Comparison of ENCODE assay signal across 1 cellular context in genomic region chr12:116247377-116247776, GRCh38.
TF ChIP-seq lines count a peak whose summit lies in the region.

No MANE protein-coding gene starts in this region.

TF ChIP-seq in K562, 482 proteins besides CTCF, POLR2A, EP300 and RAD21 (continued from another document):
- no peak for TF ChIP-seq CEBPZ (IDR thresholded peaks at IDR 0.05; ENCODE audit: borderline replicate concordance, low read depth, low read length)
- TF ChIP-seq SMAD3 (CRISPR knock-in tag; conservative IDR thresholded peaks at IDR 0.05) = no peak
- no peak for TF ChIP-seq PURB (CRISPR knock-in tag; IDR thresholded peaks at IDR 0.05; ENCODE audit: low read depth)
- no peak for TF ChIP-seq MAFK (IDR thresholded peaks at IDR 0.05; ENCODE audit: low read length)
- TF ChIP-seq ETV1 (tag; conservative IDR thresholded peaks at IDR 0.05; ENCODE audit: low read depth) = no peak
- TF ChIP-seq SIN3B (IDR thresholded peaks at IDR 0.05; ENCODE audit: low read depth) = no peak
- TF ChIP-seq BHLHE40 (IDR thresholded peaks at IDR 0.05; ENCODE audit: low read length) = no peak
- TF ChIP-seq ILK (tag; IDR thresholded peaks at IDR 0.05; ENCODE audit: borderline replicate concordance, low read depth) = no peak
- TF ChIP-seq THRA (IDR thresholded peaks at IDR 0.05) = no peak
- TF ChIP-seq RBM39 (optimal IDR thresholded peaks at IDR 0.05; ENCODE audit: low read depth, low read length) = no peak
- TF ChIP-seq SIRT6 (IDR thresholded peaks at IDR 0.05; ENCODE audit: low read depth, low read length) = no peak
